ENCODE assay signal across 18 cellular contexts in the genomic region with DNA sequence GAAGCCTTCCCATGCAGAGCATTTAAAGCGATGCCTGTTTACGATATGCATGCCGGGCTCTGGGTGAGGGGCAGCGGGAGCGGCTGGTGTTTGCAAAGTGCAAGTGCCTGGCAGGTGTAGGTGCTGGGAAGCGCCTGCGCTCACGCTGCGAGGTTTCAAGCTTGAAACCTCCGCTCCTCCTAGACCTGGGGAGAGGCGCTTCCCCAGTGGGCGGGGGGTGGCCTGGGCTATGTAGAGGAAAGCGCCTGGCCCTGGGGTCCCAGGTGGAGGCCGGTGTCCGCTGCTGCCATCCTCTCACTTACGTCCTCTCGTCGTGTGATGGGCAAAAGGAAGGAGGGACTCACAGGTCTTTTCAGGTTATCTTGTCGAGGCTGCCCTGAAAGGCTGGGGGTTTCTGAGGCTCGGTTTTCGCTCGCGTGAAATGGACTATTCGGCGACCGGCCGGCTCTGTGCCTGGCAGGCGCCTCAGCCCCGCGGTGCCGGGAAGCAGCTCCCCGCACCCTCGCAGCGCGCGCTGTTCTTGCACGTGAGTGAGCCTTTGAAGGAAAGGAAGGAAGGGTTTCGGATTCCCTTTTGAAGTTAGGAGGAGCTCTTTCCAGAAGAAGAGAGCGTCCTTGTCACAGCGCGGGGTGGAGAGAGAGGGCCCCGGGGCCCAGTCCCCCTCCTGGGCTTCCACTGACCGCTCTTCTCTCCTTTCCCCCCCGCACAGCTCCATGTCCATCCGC. TPM values are rescaled to one million over a fixed set of nuclear protein-coding genes. Genes with fewer than 3 reads are reported as not detected.
DNase-seq lines count a peak whose midpoint lies in the region; ATAC-seq and TF ChIP-seq lines count a peak whose summit lies in the region.
"Had no signal": no experiment of that assay in that cellular context is flagged by ENCODE, and none has a peak within 500 bp of the region (broad histone marks: within the 10 kb centered on the region; RNA-seq: fewer than 3 reads in every experiment).

No MANE protein-coding gene starts in this region.

- H3K4me1 ChIP-seq in iPS-18a (ENCODE audit: control insufficient read depth, low read depth, low read length) (peaks cover 22% of the 10 kb centered on the region), smooth muscle cell (ENCODE audit: low read depth) (peaks cover 17% of the 10 kb centered on the region), testis (no peaks in the 10 kb centered on the region)

- H3K36me3 ChIP-seq in iPS-18a (ENCODE audit: control insufficient read depth, low read depth, low read length) (no peaks in the 10 kb centered on the region), smooth muscle cell (ENCODE audit: low read depth) (no peaks in the 10 kb centered on the region), testis (ENCODE audit: low read depth, missing control alignments) (no peaks in the 10 kb centered on the region)

- intact Hi-C loops in testis (cut with DNase I; ENCODE audit: low total_unique reads) (no loop called here), left colon (cut with DNase I, micrococcal nuclease) (no loop called here)

- 34% methylated on average over 44 of the region's 45 CpGs for WGBS in smooth muscle cell (ENCODE audit: low lambda C conversion rate)
- WGBS in testis, 2 donors, result 13 to 18% methylated on average over 42 to 45 of the region's 45 CpGs

- H2AFZ ChIP-seq in smooth muscle cell (ENCODE audit: low read depth), result peak overlapping the region; percentile 60

- H3K4me3 ChIP-seq in iPS-18a (ENCODE audit: low read length), result peak overlapping the region; percentile 38
- peak overlapping the region; percentile 28 for H3K4me3 ChIP-seq in smooth muscle cell
- peak overlapping the region in 1 of 2 donors; percentile 12 for H3K4me3 ChIP-seq in testis

- no peaks in the 10 kb centered on the region for H3K9me3 ChIP-seq in iPS-18a (ENCODE audit: control insufficient read depth, low read depth, low read length)
- no peaks in the 10 kb centered on the region for H3K9me3 ChIP-seq in smooth muscle cell (replicated peaks; ENCODE audit: low read depth)
- no peaks in the 10 kb centered on the region for H3K9me3 ChIP-seq in testis

- H3K27ac ChIP-seq in iPS-18a (ENCODE audit: low read length) (no peak overlapping the region), smooth muscle cell (ENCODE audit: low read depth) (no peak overlapping the region), testis (no peak overlapping the region)
- H3K27ac ChIP-seq: 22Rv1 had no signal

- no peaks in the 10 kb centered on the region for H3K79me2 ChIP-seq in smooth muscle cell (ENCODE audit: low read depth)

- TF ChIP-seq CTCF in smooth muscle cell (IDR thresholded peaks at IDR 0.05; ENCODE audit: borderline replicate concordance, insufficient read depth, poor library complexity, severe bottlenecking), result no peak
- no peak for TF ChIP-seq CTCF in testis (IDR thresholded peaks at IDR 0.05)

- no peaks in the 10 kb centered on the region for H3F3A ChIP-seq in smooth muscle cell (ENCODE audit: low read depth)

- DNase-seq in NCI-H1417 (lab: John Stamatoyannopoulos, UW) (peak; percentile 34 to 62 (median 50)), NCI-H1417 treated with DMSO at 0.1 percent for 48 hours (lab: John Stamatoyannopoulos, UW) (no peak), NCI-H345 (lab: John Stamatoyannopoulos, UW) (peak; percentile 73), smooth muscle cell (lab: John Stamatoyannopoulos, UW; ENCODE audit: unreplicated experiment) (no peak), testis (no peak), NCI-H2227 (lab: John Stamatoyannopoulos, UW; ENCODE audit: unreplicated experiment) (no peak), left colon (no peak)
- DNase-seq: activated CD4-positive, CD25-positive, alpha-beta regulatory T cell; amygdala; CD4-positive, alpha-beta T cell; dermis blood vessel endothelial cell; kidney glomerular epithelial cell; NCI-H2081 treated with DMSO at 0.1 percent for 48 hours; stimulated activated naive CD4-positive, alpha-beta T cell treated with Interleukin-2 at 50 U/mL for 16 hours had no signal

- no peak for TF ChIP-seq POLR2A in testis (IDR thresholded peaks at IDR 0.05)

- no peaks in the 10 kb centered on the region for H4K20me1 ChIP-seq in smooth muscle cell (ENCODE audit: low read depth)

- H3K9ac ChIP-seq in iPS-18a (ENCODE audit: low read length), result no peak overlapping the region
- H3K9ac ChIP-seq in smooth muscle cell (ENCODE audit: low read depth), result no peak overlapping the region

- peak overlapping the region; percentile 78 for H3K4me2 ChIP-seq in smooth muscle cell

- H3K27me3 ChIP-seq in iPS-18a (ENCODE audit: control insufficient read depth, insufficient read depth, low read length), result peaks cover 33% of the 10 kb centered on the region
- peaks cover 16% of the 10 kb centered on the region for H3K27me3 ChIP-seq in smooth muscle cell (ENCODE audit: low read depth)
- H3K27me3 ChIP-seq in testis, result no peaks in the 10 kb centered on the region

- no peak for ATAC-seq in left colon
- ATAC-seq: right cardiac atrium had no signal

RNA-seq across cellular contexts. Expression of a gene that starts 56.9 kb away (rescaled TPM):
- 0.18 and 0.58 TPM in 2 replicates for total RNA-seq in smooth muscle cell
- 0.10 TPM in 1 of 2 replicates, not detected in the other for polyA plus RNA-seq in smooth muscle cell
- 1 to 10 TPM; 5.4 to 5.8 TPM for total RNA-seq in testis
- 5.0 TPM for polyA plus RNA-seq in testis (ENCODE audit: insufficient read depth, low read depth, low replicate concordance)
- total RNA-seq in left colon, result under 1 TPM; 0.08 to 0.49 TPM
- total RNA-seq: LHCN-M2 had no signal

Comparison
In these comparisons a context has a peak if more than half of its experiments do, and no peak if none do; other contexts are left out.
1. DNase-seq: peak in NCI-H1417 (3 of 3) and NCI-H345 (single experiment); none in NCI-H1417 treated with DMSO at 0.1 percent for 48 hours (single experiment), smooth muscle cell (single experiment), testis (single experiment), NCI-H2227 (single experiment) and left colon (0 of 2).